ENCODE assay signal across 11 cellular contexts in genomic region chr7:90660819-90661218, GRCh38.
DNase-seq lines count a peak whose midpoint lies in the region; ATAC-seq and TF ChIP-seq lines count a peak whose summit lies in the region.
"Had no signal": no experiment of that assay in that cellular context is flagged by ENCODE, and none has a peak within 500 bp of the region (broad histone marks: within the 10 kb centered on the region; RNA-seq: fewer than 3 reads in every experiment).

No MANE protein-coding gene starts in this region.

- intact Hi-C loops in heart left ventricle (cut with DNase I) (no loop called here), aorta (cut with DNase I) (no loop called here)

- WGBS in heart left ventricle, 4 donors = 21 to 35% (median 28%) methylated on average over 1 of the region's 1 CpG
- 12 to 18% methylated on average over 1 of the region's 1 CpG for WGBS in aorta, 2 donors

- H3K27me3 ChIP-seq in heart left ventricle = no peaks in the 10 kb centered on the region
- H3K27me3 ChIP-seq in aorta (ENCODE audit: control insufficient read depth in 1 of 2, insufficient read depth in 2 of 2, low read length in 1 of 2) = no peaks in the 10 kb centered on the region
- H3K27me3 ChIP-seq: right lobe of liver had no signal

- H3K36me3 ChIP-seq in heart left ventricle (no peaks in the 10 kb centered on the region), aorta (ENCODE audit: control insufficient read depth in 1 of 2, insufficient read depth in 2 of 2, low read length in 1 of 2) (no peaks in the 10 kb centered on the region)
- H3K36me3 ChIP-seq: right lobe of liver had no signal

- TF ChIP-seq CTCF in heart left ventricle (IDR thresholded peaks at IDR 0.05) = no peak

- DNase-seq in NCI-H345 (lab: John Stamatoyannopoulos, UW) = peak; percentile 46
- DNase-seq in NCI-H345 treated with DMSO at 0.1 percent for 48 hours (lab: John Stamatoyannopoulos, UW; ENCODE audit: unreplicated experiment) = no peak
- no peak for DNase-seq in heart left ventricle
- DNase-seq in aorta = no peak
- DNase-seq in SKM-1 treated with dmso at 0.1 percent for 144 hours (lab: John Stamatoyannopoulos, UW; ENCODE audit: unreplicated experiment) = no peak
- no peak for DNase-seq in activated CD8-positive, alpha-beta memory T cell treated with anti-CD3 and anti-CD28 coated beads, Interleukin-2, amount 50 U/mL, for 4 hours
- DNase-seq in effector CD4-positive, alpha-beta T cell = no peak
- DNase-seq: Caco-2, NCI-H1436 treated with DMSO at 0.1 percent for 48 hours, right lobe of liver had no signal

- H3K4me1 ChIP-seq in heart left ventricle (peaks cover 0 to 41% (median 21%) of the 10 kb centered on the region in 12 donors), aorta (ENCODE audit: control insufficient read depth in 1 of 2, insufficient read depth in 2 of 2, low read length in 2 of 2) (peaks cover 2 to 22% of the 10 kb centered on the region in 2 donors)
- H3K4me1 ChIP-seq: Caco-2 had no signal

- no peaks in the 10 kb centered on the region for H3K9me3 ChIP-seq in heart left ventricle
- no peaks in the 10 kb centered on the region for H3K9me3 ChIP-seq in aorta (ENCODE audit: control insufficient read depth, low read length)
- H3K9me3 ChIP-seq: Caco-2, right lobe of liver had no signal

- no peak for TF ChIP-seq POLR2A in heart left ventricle (IDR thresholded peaks at IDR 0.05)

- H3K4me3 ChIP-seq in heart left ventricle = peak overlapping the region in 1 of 12 donors; percentile 19
- no peak overlapping the region for H3K4me3 ChIP-seq in aorta (ENCODE audit: low read length in 2 of 2)
- H3K4me3 ChIP-seq: right lobe of liver had no signal

- H3K27ac ChIP-seq in heart left ventricle (peak overlapping the region; percentile 58 to 90 (median 81)), aorta (ENCODE audit: low read depth in 1 of 2, low read length in 2 of 2) (no peak overlapping the region)
- H3K27ac ChIP-seq: right lobe of liver had no signal

- peak; percentile 57 for ATAC-seq in HG03196 (IDR thresholded peaks at IDR 0.05; ENCODE audit: unreplicated experiment)
- ATAC-seq in heart left ventricle = peak in 3 of 4 donors; percentile 17 to 41 (median 29)
- ATAC-seq in aorta (ENCODE audit: low FRiP score) = peak; percentile 65

Comparison
In these comparisons a context has a peak if more than half of its experiments do, and no peak if none do; other contexts are left out.
1. H3K27ac ChIP-seq: peak in heart left ventricle (12 of 12); none in aorta (0 of 2).
2. Peak in every context shown above with its lines, with median percentiles within 50 percentile points of each other: ATAC-seq.